In genomic region chr19:16198363-16198636, GRCh38 we compare ENCODE assay signal across 9 cellular contexts. TPM values are rescaled to one million over a fixed set of nuclear protein-coding genes. Genes with fewer than 3 reads are reported as not detected.
DNase-seq lines count a peak whose midpoint lies in the region; ATAC-seq and TF ChIP-seq lines count a peak whose summit lies in the region.
"Had no signal": no experiment of that assay in that cellular context is flagged by ENCODE, and none has a peak within 500 bp of the region (broad histone marks: within the 10 kb centered on the region; RNA-seq: fewer than 3 reads in every experiment).

No MANE protein-coding gene starts in this region.

- H3K4me1 ChIP-seq in endodermal cell (ENCODE audit: control insufficient read depth, insufficient read depth, low read length) (peaks cover 6% of the 10 kb centered on the region), neural progenitor cell (peaks cover 3% of the 10 kb centered on the region)

- peaks cover 27% of the 10 kb centered on the region for H3K79me2 ChIP-seq in neural progenitor cell (ENCODE audit: low read depth)

- H3K4me3 ChIP-seq in NB4 (ENCODE audit: low read depth, low read length), result peak overlapping the region; percentile 88
- peak overlapping the region; percentile 95 for H3K4me3 ChIP-seq in endodermal cell (ENCODE audit: low read length)
- H3K4me3 ChIP-seq in neural progenitor cell, result peak overlapping the region; percentile 84

- H3K36me3 ChIP-seq in endodermal cell (ENCODE audit: control insufficient read depth, insufficient read depth, low read length), result peaks cover 18% of the 10 kb centered on the region
- H3K36me3 ChIP-seq in neural progenitor cell, result no peaks in the 10 kb centered on the region

- TF ChIP-seq POLR2A in NB4 (IDR thresholded peaks at IDR 0.05; ENCODE audit: extremely low read depth, insufficient read length), result no peak

- H3K9me3 Mint-ChIP-seq in endodermal cell (no peaks in the 10 kb centered on the region), neural progenitor cell (no peaks in the 10 kb centered on the region)

- H3K27me3 ChIP-seq in endodermal cell (ENCODE audit: control insufficient read depth, insufficient read depth, low read length, poor library complexity, severe bottlenecking), result no peaks in the 10 kb centered on the region
- no peaks in the 10 kb centered on the region for H3K27me3 ChIP-seq in neural progenitor cell

- H2AFZ ChIP-seq in neural progenitor cell (replicated peaks), result peak overlapping the region; percentile 44

- H3K36me3 Mint-ChIP-seq in endodermal cell (ENCODE audit: low read depth), result peaks cover 16% of the 10 kb centered on the region
- peaks cover 18% of the 10 kb centered on the region for H3K36me3 Mint-ChIP-seq in neural progenitor cell

- H3K27me3 Mint-ChIP-seq in endodermal cell (ENCODE audit: insufficient read depth), result no peaks in the 10 kb centered on the region
- no peaks in the 10 kb centered on the region for H3K27me3 Mint-ChIP-seq in neural progenitor cell (ENCODE audit: insufficient read depth, low read depth)

- WGBS in endodermal cell (ENCODE audit: insufficient coverage in 1 of 2, insufficient read length in 1 of 2), 2 experiments, result 4 to 18% methylated on average over 4 to 19 of the region's 19 CpGs

- H3F3A ChIP-seq in neural progenitor cell (ENCODE audit: low read depth), result peaks cover 5% of the 10 kb centered on the region

- DNase-seq in NB4 (ENCODE audit: low read depth), result no peak
- DNase-seq in endodermal cell, result no peak
- DNase-seq in neural progenitor cell (ENCODE audit: low spot score), result no peak
- DNase-seq in NCI-H187 treated with DMSO at 0.1 percent for 48 hours (lab: John Stamatoyannopoulos, UW), result no peak
- no peak for DNase-seq in NCI-H345 (lab: John Stamatoyannopoulos, UW)
- no peak for DNase-seq in NCI-H2196 treated with DMSO at 0.1 percent for 48 hours (lab: John Stamatoyannopoulos, UW; ENCODE audit: unreplicated experiment)
- no peak for DNase-seq in G401 (ENCODE audit: low spot score)

- H3K4me1 Mint-ChIP-seq in endodermal cell (peaks cover 20% of the 10 kb centered on the region), neural progenitor cell (peaks cover 19% of the 10 kb centered on the region)

- peak; percentile 15 for ATAC-seq in GM18861 (IDR thresholded peaks at IDR 0.05; ENCODE audit: unreplicated experiment)

- peaks cover 14% of the 10 kb centered on the region for H4K20me1 ChIP-seq in neural progenitor cell (ENCODE audit: low read depth)

- in situ Hi-C loops in G401 (cut with HindIII; ENCODE audit: low sequenced_read_pairs), result no loop called here

- H3K27ac Mint-ChIP-seq in endodermal cell (peak overlapping the region; percentile 49), neural progenitor cell (peak overlapping the region; percentile 54)

- H3K9me3 ChIP-seq in endodermal cell (ENCODE audit: control insufficient read depth, low read length), result no peaks in the 10 kb centered on the region
- no peaks in the 10 kb centered on the region for H3K9me3 ChIP-seq in neural progenitor cell (ENCODE audit: low read depth)

- TF ChIP-seq CTCF in NB4 (IDR thresholded peaks at IDR 0.05; ENCODE audit: low read depth, low read length) (no peak), endodermal cell (conservative IDR thresholded peaks at IDR 0.05) (no peak), neural progenitor cell (IDR thresholded peaks at IDR 0.05) (no peak)

- peak overlapping the region; percentile 98 for H3K4me2 ChIP-seq in neural progenitor cell

- H3K27ac ChIP-seq in endodermal cell (ENCODE audit: low read depth, low read length) (no peak overlapping the region), neural progenitor cell (no peak overlapping the region)

- H3K4me3 Mint-ChIP-seq in endodermal cell (peak overlapping the region; percentile 63), neural progenitor cell (peak overlapping the region; percentile 89)

- H3K9ac ChIP-seq in endodermal cell (ENCODE audit: extremely low read depth, low read length, poor library complexity, severe bottlenecking), result peak overlapping the region; percentile 74
- peak overlapping the region; percentile 58 for H3K9ac ChIP-seq in neural progenitor cell

RNA-seq across cellular contexts. Expression of gene AP1M1, which starts 0.6 kb away (rescaled TPM):
- total RNA-seq in endodermal cell (10 to 100 TPM; 35.0 to 51.6 TPM), neural progenitor cell (ENCODE audit: low replicate concordance) (26.5 and 53.3 TPM in 2 replicates)
- 85.8 TPM for polyA plus RNA-seq in endodermal cell (2013, experiment 1 of 2)
- 91.7 TPM for polyA plus RNA-seq in endodermal cell (2013, experiment 2 of 2)
- 91.4 and 95.6 TPM in 2 replicates for total RNA-seq in G401 (2014; rRNA removed; shearing (Covaris generic))

RNA-seq across cellular contexts. Expression of gene FAM32A, which starts 13.1 kb away (rescaled TPM):
- total RNA-seq in endodermal cell (10 to 100 TPM; 71.8 to 80.1 TPM), neural progenitor cell (ENCODE audit: low replicate concordance) (137 and 139 TPM in 2 replicates)
- 84.7 TPM for polyA plus RNA-seq in endodermal cell (2013, experiment 1 of 2)
- polyA plus RNA-seq in endodermal cell (2013, experiment 2 of 2), result 89.8 TPM
- 161 and 172 TPM in 2 replicates for total RNA-seq in G401 (2014; rRNA removed; shearing (Covaris generic))

RNA-seq across cellular contexts. Expression of gene CIB3, which starts 25.0 kb away (rescaled TPM):
- total RNA-seq in endodermal cell (not detected), neural progenitor cell (ENCODE audit: low replicate concordance) (not detected in 2 replicates)
- polyA plus RNA-seq in endodermal cell (2013, experiment 1 of 2), result not detected
- not detected for polyA plus RNA-seq in endodermal cell (2013, experiment 2 of 2)
- not detected in 2 replicates for total RNA-seq in G401 (2014; rRNA removed; shearing (Covaris generic))
- total RNA-seq: T-helper 1 cell treated with Interleukin-12 subunit alpha and Interleukin-12 subunit beta and Interleukin-4 antibody, amounts not matched to agents 30 ng/mL and 1 ng/mL, for 36 hours had no signal

RNA-seq across cellular contexts. Expression of gene HSH2D, which starts 54.8 kb away (rescaled TPM):
- total RNA-seq in endodermal cell (under 1 TPM; 0.66 to 0.68 TPM), neural progenitor cell (ENCODE audit: low replicate concordance) (not detected in 2 replicates)
- 0.14 TPM for polyA plus RNA-seq in endodermal cell (2013, experiment 1 of 2)
- not detected for polyA plus RNA-seq in endodermal cell (2013, experiment 2 of 2)
- not detected in 2 replicates for total RNA-seq in G401 (2014; rRNA removed; shearing (Covaris generic))
